In genomic region chr15:45795487-45796069, GRCh38 we compare ENCODE assay signal across 1 cellular context.
TF ChIP-seq lines count a peak whose summit lies in the region.

No MANE protein-coding gene starts in this region.

TF ChIP-seq in HepG2, 621 proteins besides CTCF, POLR2A, EP300 and RAD21 (continued from another document):
- TF ChIP-seq, protein P1, sequence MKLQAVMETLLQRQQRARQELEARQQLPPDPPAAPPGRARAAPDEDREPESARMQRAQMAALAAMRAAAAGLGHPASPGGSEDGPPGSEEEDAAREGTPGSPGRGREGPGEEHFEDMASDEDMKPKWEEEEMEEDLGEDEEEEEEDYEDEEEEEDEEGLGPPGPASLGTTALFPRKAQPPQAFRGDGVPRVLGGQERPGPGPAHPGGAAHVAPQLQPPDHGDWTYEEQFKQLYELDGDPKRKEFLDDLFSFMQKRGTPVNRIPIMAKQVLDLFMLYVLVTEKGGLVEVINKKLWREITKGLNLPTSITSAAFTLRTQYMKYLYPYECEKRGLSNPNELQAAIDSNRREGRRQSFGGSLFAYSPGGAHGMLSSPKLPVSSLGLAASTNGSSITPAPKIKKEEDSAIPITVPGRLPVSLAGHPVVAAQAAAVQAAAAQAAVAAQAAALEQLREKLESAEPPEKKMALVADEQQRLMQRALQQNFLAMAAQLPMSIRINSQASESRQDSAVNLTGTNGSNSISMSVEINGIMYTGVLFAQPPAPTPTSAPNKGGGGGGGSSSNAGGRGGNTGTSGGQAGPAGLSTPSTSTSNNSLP (IDR thresholded peaks at IDR 0.05; ENCODE audit: low read depth, low read length): peak; percentile 68; the same call in 1 of the 2 replicates
- TF ChIP-seq THAP11 (CRISPR knock-in tag; IDR thresholded peaks at IDR 0.05) (no peak), RBAK (CRISPR knock-in tag; IDR thresholded peaks at IDR 0.05) (no peak), DNMT1 (CRISPR knock-in tag; IDR thresholded peaks at IDR 0.05) (no peak), ZNF577 (CRISPR knock-in tag; IDR thresholded peaks at IDR 0.05; ENCODE audit: borderline replicate concordance, low read depth) (no peak), USF2 (IDR thresholded peaks at IDR 0.05; ENCODE audit: low read depth, low read length) (no peak), USF2 (CRISPR knock-in tag; IDR thresholded peaks at IDR 0.05; ENCODE audit: borderline replicate concordance) (no peak), ZBTB10 (CRISPR knock-in tag; IDR thresholded peaks at IDR 0.05; ENCODE audit: borderline replicate concordance) (no peak), SMC3 (IDR thresholded peaks at IDR 0.05; ENCODE audit: low read length) (peak; percentile 54), NR2F6 (IDR thresholded peaks at IDR 0.05) (no peak), NR2F6 (CRISPR knock-in tag; IDR thresholded peaks at IDR 0.05) (no peak), SAP130 (CRISPR knock-in tag; IDR thresholded peaks at IDR 0.05; ENCODE audit: low read depth) (0 out of 2 replicates have a peak, but pooled peaks have one; percentile 18), ISL2 (CRISPR knock-in tag; IDR thresholded peaks at IDR 0.05) (no peak), IRF1 (CRISPR knock-in tag; IDR thresholded peaks at IDR 0.05; ENCODE audit: low read depth) (no peak), THAP7 (CRISPR knock-in tag; IDR thresholded peaks at IDR 0.05) (no peak), TEAD3 (CRISPR knock-in tag; optimal IDR thresholded peaks at IDR 0.05; ENCODE audit: borderline replicate concordance) (peak; percentile 71)
- TF ChIP-seq, protein P2, sequence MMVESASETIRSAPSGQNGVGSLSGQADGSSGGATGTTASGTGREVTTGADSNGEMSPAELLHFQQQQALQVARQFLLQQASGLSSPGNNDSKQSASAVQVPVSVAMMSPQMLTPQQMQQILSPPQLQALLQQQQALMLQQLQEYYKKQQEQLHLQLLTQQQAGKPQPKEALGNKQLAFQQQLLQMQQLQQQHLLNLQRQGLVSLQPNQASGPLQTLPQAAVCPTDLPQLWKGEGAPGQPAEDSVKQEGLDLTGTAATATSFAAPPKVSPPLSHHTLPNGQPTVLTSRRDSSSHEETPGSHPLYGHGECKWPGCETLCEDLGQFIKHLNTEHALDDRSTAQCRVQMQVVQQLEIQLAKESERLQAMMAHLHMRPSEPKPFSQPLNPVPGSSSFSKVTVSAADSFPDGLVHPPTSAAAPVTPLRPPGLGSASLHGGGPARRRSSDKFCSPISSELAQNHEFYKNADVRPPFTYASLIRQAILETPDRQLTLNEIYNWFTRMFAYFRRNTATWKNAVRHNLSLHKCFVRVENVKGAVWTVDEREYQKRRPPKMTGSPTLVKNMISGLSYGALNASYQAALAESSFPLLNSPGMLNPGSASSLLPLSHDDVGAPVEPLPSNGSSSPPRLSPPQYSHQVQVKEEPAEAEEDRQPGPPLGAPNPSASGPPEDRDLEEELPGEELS (CRISPR knock-in tag; IDR thresholded peaks at IDR 0.05): 0 out of 2 replicates have a peak, but pooled peaks have one; percentile 18
- TF ChIP-seq, protein P3, sequence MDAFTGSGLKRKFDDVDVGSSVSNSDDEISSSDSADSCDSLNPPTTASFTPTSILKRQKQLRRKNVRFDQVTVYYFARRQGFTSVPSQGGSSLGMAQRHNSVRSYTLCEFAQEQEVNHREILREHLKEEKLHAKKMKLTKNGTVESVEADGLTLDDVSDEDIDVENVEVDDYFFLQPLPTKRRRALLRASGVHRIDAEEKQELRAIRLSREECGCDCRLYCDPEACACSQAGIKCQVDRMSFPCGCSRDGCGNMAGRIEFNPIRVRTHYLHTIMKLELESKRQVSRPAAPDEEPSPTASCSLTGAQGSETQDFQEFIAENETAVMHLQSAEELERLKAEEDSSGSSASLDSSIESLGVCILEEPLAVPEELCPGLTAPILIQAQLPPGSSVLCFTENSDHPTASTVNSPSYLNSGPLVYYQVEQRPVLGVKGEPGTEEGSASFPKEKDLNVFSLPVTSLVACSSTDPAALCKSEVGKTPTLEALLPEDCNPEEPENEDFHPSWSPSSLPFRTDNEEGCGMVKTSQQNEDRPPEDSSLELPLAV (CRISPR knock-in tag; conservative IDR thresholded peaks at IDR 0.05; ENCODE audit: low read depth): no peak
- TF ChIP-seq, protein P4, sequence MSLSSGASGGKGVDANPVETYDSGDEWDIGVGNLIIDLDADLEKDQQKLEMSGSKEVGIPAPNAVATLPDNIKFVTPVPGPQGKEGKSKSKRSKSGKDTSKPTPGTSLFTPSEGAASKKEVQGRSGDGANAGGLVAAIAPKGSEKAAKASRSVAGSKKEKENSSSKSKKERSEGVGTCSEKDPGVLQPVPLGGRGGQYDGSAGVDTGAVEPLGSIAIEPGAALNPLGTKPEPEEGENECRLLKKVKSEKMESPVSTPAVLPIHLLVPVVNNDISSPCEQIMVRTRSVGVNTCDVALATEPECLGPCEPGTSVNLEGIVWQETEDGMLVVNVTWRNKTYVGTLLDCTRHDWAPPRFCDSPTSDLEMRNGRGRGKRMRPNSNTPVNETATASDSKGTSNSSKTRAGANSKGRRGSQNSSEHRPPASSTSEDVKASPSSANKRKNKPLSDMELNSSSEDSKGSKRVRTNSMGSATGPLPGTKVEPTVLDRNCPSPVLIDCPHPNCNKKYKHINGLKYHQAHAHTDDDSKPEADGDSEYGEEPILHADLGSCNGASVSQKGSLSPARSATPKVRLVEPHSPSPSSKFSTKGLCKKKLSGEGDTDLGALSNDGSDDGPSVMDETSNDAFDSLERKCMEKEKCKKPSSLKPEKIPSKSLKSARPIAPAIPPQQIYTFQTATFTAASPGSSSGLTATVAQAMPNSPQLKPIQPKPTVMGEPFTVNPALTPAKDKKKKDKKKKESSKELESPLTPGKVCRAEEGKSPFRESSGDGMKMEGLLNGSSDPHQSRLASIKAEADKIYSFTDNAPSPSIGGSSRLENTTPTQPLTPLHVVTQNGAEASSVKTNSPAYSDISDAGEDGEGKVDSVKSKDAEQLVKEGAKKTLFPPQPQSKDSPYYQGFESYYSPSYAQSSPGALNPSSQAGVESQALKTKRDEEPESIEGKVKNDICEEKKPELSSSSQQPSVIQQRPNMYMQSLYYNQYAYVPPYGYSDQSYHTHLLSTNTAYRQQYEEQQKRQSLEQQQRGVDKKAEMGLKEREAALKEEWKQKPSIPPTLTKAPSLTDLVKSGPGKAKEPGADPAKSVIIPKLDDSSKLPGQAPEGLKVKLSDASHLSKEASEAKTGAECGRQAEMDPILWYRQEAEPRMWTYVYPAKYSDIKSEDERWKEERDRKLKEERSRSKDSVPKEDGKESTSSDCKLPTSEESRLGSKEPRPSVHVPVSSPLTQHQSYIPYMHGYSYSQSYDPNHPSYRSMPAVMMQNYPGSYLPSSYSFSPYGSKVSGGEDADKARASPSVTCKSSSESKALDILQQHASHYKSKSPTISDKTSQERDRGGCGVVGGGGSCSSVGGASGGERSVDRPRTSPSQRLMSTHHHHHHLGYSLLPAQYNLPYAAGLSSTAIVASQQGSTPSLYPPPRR (CRISPR knock-in tag; IDR thresholded peaks at IDR 0.05; ENCODE audit: borderline replicate concordance): no peak
- TF ChIP-seq, protein P5, sequence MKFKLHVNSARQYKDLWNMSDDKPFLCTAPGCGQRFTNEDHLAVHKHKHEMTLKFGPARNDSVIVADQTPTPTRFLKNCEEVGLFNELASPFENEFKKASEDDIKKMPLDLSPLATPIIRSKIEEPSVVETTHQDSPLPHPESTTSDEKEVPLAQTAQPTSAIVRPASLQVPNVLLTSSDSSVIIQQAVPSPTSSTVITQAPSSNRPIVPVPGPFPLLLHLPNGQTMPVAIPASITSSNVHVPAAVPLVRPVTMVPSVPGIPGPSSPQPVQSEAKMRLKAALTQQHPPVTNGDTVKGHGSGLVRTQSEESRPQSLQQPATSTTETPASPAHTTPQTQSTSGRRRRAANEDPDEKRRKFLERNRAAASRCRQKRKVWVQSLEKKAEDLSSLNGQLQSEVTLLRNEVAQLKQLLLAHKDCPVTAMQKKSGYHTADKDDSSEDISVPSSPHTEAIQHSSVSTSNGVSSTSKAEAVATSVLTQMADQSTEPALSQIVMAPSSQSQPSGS (CRISPR knock-in tag; IDR thresholded peaks at IDR 0.05): no peak
TF ChIP-seq in HepG2: peak in this region for 6.
